Comparison of ENCODE assay signal across 32 cellular contexts in the genomic region with DNA sequence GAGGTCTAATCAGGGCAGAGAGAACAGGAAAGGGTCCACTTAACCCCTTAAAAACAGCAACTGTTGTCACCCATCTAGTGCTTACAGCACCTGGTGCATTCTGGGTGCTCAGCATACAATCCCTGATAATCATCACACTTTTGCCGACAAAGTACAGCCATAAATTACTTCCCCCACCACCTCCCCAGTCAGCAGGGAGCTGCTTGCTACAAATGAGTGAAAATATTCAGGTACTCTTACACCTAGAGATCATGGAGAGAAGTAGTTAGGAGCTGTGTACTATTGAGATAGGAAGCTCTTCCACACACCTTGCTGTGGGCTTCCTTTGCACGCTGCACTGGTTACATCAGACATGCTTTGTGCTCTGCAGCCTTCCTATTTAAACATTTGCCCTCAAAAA.
"Had no signal": no experiment of that assay in that cellular context is flagged by ENCODE, and none has a peak within 500 bp of the region (broad histone marks: within the 10 kb centered on the region; RNA-seq: fewer than 3 reads in every experiment).

No MANE protein-coding gene starts in this region.

- H3K9me3 Mint-ChIP-seq: activated CD4-positive, alpha-beta memory T cell treated with anti-CD3 and anti-CD28 coated beads for 36 hours; activated CD4-positive, alpha-beta T cell treated with anti-CD3 and anti-CD28 coated beads, Interleukin-2, amount 10 ng/mL, durations not matched to agents 24 days and 14 days; activated naive CD4-positive, alpha-beta T cell treated with anti-CD3 and anti-CD28 coated beads, Interleukin-2, amount 10 ng/mL, durations not matched to agents 7 days and 5 days; activated naive CD8-positive, alpha-beta T cell treated with anti-CD3 and anti-CD28 coated beads, Interleukin-2, amount 10 ng/mL, durations not matched to agents 7 days and 5 days; mesothelial cell of epicardium; naive thymus-derived CD4-positive, alpha-beta T cell had no signal

- H3K4me1 ChIP-seq: gastroesophageal sphincter, pancreas, prostate gland, stomach, upper lobe of left lung, vagina had no signal

- ATAC-seq: gastroesophageal sphincter; left colon; naive thymus-derived CD4-positive, alpha-beta T cell; pancreas; sciatic nerve had no signal

- H3K4me3 Mint-ChIP-seq: activated CD4-positive, alpha-beta memory T cell treated with anti-CD3 and anti-CD28 coated beads for 36 hours; activated CD4-positive, alpha-beta T cell treated with anti-CD3 and anti-CD28 coated beads, Interleukin-2, amount 10 ng/mL, durations not matched to agents 24 days and 14 days; activated naive CD4-positive, alpha-beta T cell treated with anti-CD3 and anti-CD28 coated beads, Interleukin-2, amount 10 ng/mL, durations not matched to agents 7 days and 5 days; activated naive CD8-positive, alpha-beta T cell treated with anti-CD3 and anti-CD28 coated beads, Interleukin-2, amount 10 ng/mL, durations not matched to agents 7 days and 5 days; mesothelial cell of epicardium; naive thymus-derived CD4-positive, alpha-beta T cell had no signal

- H3K36me3 ChIP-seq: brain microvascular endothelial cell, gastroesophageal sphincter, pancreas, prostate gland, stomach, thyroid gland, upper lobe of left lung, vagina had no signal

- H3K9me3 ChIP-seq: gastroesophageal sphincter, pancreas, prostate gland, stomach, thyroid gland, upper lobe of left lung, vagina had no signal

- H3K27me3 ChIP-seq: brain microvascular endothelial cell, dorsolateral prefrontal cortex, gastroesophageal sphincter, pancreas, stomach, thyroid gland, upper lobe of left lung, vagina had no signal

- H3K27ac Mint-ChIP-seq: activated CD4-positive, alpha-beta memory T cell treated with anti-CD3 and anti-CD28 coated beads for 36 hours; activated CD4-positive, alpha-beta T cell treated with anti-CD3 and anti-CD28 coated beads, Interleukin-2, amount 10 ng/mL, durations not matched to agents 24 days and 14 days; activated naive CD4-positive, alpha-beta T cell treated with anti-CD3 and anti-CD28 coated beads, Interleukin-2, amount 10 ng/mL, durations not matched to agents 7 days and 5 days; activated naive CD8-positive, alpha-beta T cell treated with anti-CD3 and anti-CD28 coated beads, Interleukin-2, amount 10 ng/mL, durations not matched to agents 7 days and 5 days; mesothelial cell of epicardium; naive thymus-derived CD4-positive, alpha-beta T cell had no signal

- H3K36me3 Mint-ChIP-seq: activated CD4-positive, alpha-beta memory T cell treated with anti-CD3 and anti-CD28 coated beads for 36 hours; activated naive CD4-positive, alpha-beta T cell treated with anti-CD3 and anti-CD28 coated beads, Interleukin-2, amount 10 ng/mL, durations not matched to agents 7 days and 5 days; activated naive CD8-positive, alpha-beta T cell treated with anti-CD3 and anti-CD28 coated beads, Interleukin-2, amount 10 ng/mL, durations not matched to agents 7 days and 5 days; mesothelial cell of epicardium; naive thymus-derived CD4-positive, alpha-beta T cell had no signal

- DNase-seq: activated CD4-positive, alpha-beta memory T cell treated with anti-CD3 and anti-CD28 coated beads for 36 hours; activated CD4-positive, alpha-beta T cell treated with anti-CD3 and anti-CD28 coated beads, Interleukin-2, amount 10 ng/mL, durations not matched to agents 24 days and 14 days; activated CD4-positive, CD25-positive, alpha-beta regulatory T cell treated with anti-CD3 and anti-CD28 coated beads, Interleukin-2, amount 50 U/mL, for 72 hours; activated CD8-positive, alpha-beta memory T cell treated with anti-CD3 and anti-CD28 coated beads, Interleukin-2, amount 50 U/mL, for 4 hours; activated gamma-delta T cell; activated naive CD4-positive, alpha-beta T cell treated with anti-CD3 and anti-CD28 coated beads, Interleukin-2, amount 10 ng/mL, durations not matched to agents 7 days and 5 days; activated naive CD8-positive, alpha-beta T cell treated with anti-CD3 and anti-CD28 coated beads, Interleukin-2, amount 10 ng/mL, durations not matched to agents 7 days and 5 days; activated T-cell treated with anti-CD3 and anti-CD28 coated beads, Interleukin-2, amount 50 U/mL, for 1 hour; brain microvascular endothelial cell; dorsolateral prefrontal cortex; effector memory CD4-positive, alpha-beta T cell; erythroblast; hippocampal formation; kidney; left colon; mammary epithelial cell; naive thymus-derived CD4-positive, alpha-beta T cell; pancreas; retina; stimulated activated CD4-positive, alpha-beta T cell treated with anti-CD3 and anti-CD28 coated beads, Interleukin-12 subunit alpha, Interleukin-12 subunit beta, amount 100 ng/mL, for 4 hours; stimulated activated CD4-positive, alpha-beta T cell treated with anti-CD3 and anti-CD28 coated beads, Interleukin-4, amount 100 ng/mL, for 1 hour; stomach; thyroid gland had no signal

- H3K4me3 ChIP-seq: coronary artery, dorsolateral prefrontal cortex, gastroesophageal sphincter, pancreas, prostate gland, skin epidermis, stomach, thyroid gland, upper lobe of left lung, vagina had no signal

- H3K27me3 Mint-ChIP-seq: activated CD4-positive, alpha-beta memory T cell treated with anti-CD3 and anti-CD28 coated beads for 36 hours; activated CD4-positive, alpha-beta T cell treated with anti-CD3 and anti-CD28 coated beads, Interleukin-2, amount 10 ng/mL, durations not matched to agents 24 days and 14 days; activated naive CD4-positive, alpha-beta T cell treated with anti-CD3 and anti-CD28 coated beads, Interleukin-2, amount 10 ng/mL, durations not matched to agents 7 days and 5 days; activated naive CD8-positive, alpha-beta T cell treated with anti-CD3 and anti-CD28 coated beads, Interleukin-2, amount 10 ng/mL, durations not matched to agents 7 days and 5 days; naive thymus-derived CD4-positive, alpha-beta T cell had no signal

- H3K4me1 Mint-ChIP-seq: activated CD4-positive, alpha-beta T cell treated with anti-CD3 and anti-CD28 coated beads, Interleukin-2, amount 10 ng/mL, durations not matched to agents 24 days and 14 days; activated naive CD4-positive, alpha-beta T cell treated with anti-CD3 and anti-CD28 coated beads, Interleukin-2, amount 10 ng/mL, durations not matched to agents 7 days and 5 days; activated naive CD8-positive, alpha-beta T cell treated with anti-CD3 and anti-CD28 coated beads, Interleukin-2, amount 10 ng/mL, durations not matched to agents 7 days and 5 days; naive thymus-derived CD4-positive, alpha-beta T cell had no signal

- H3K27ac ChIP-seq: brain microvascular endothelial cell, coronary artery, dorsolateral prefrontal cortex, gastroesophageal sphincter, pancreas, prostate gland, skin epidermis, stomach, thyroid gland, upper lobe of left lung, vagina, VCaP had no signal
